10 cellular contexts compared by ENCODE assay signal in genomic region chr12:47312794-47313426, GRCh38.
DNase-seq lines count a peak whose midpoint lies in the region; ATAC-seq and TF ChIP-seq lines count a peak whose summit lies in the region.
"Had no signal": no experiment of that assay in that cellular context is flagged by ENCODE, and none has a peak within 500 bp of the region (broad histone marks: within the 10 kb centered on the region; RNA-seq: fewer than 3 reads in every experiment).

No MANE protein-coding gene starts in this region.

- ATAC-seq in GM21367 (IDR thresholded peaks at IDR 0.05; ENCODE audit: unreplicated experiment) (peak; percentile 83), HG03196 (IDR thresholded peaks at IDR 0.05; ENCODE audit: unreplicated experiment) (peak; percentile 85), heart right ventricle (no peak)

- no peaks in the 10 kb centered on the region for H3K27me3 Mint-ChIP-seq in activated naive CD8-positive, alpha-beta T cell treated with anti-CD3 and anti-CD28 coated beads for 36 hours
- H3K27me3 Mint-ChIP-seq: central memory CD8-positive, alpha-beta T cell had no signal

- peaks cover 36% of the 10 kb centered on the region for H3K4me1 Mint-ChIP-seq in activated naive CD8-positive, alpha-beta T cell treated with anti-CD3 and anti-CD28 coated beads for 36 hours

- WGBS in heart right ventricle, 2 donors = 78 to 83% methylated on average over 3 of the region's 3 CpGs

- H3K36me3 Mint-ChIP-seq in activated naive CD8-positive, alpha-beta T cell treated with anti-CD3 and anti-CD28 coated beads for 36 hours = peaks cover 35% of the 10 kb centered on the region

- H3K36me3 ChIP-seq in heart right ventricle = no peaks in the 10 kb centered on the region

- TF ChIP-seq CTCF in GM13976 (IDR thresholded peaks at IDR 0.05; ENCODE audit: borderline replicate concordance, control extremely low read depth, extremely low read depth, insufficient read depth, missing control alignments) (no peak), heart right ventricle (IDR thresholded peaks at IDR 0.05) (no peak)

- no peaks in the 10 kb centered on the region for H3K27me3 ChIP-seq in heart right ventricle

- no peak overlapping the region for H3K4me3 Mint-ChIP-seq in activated naive CD8-positive, alpha-beta T cell treated with anti-CD3 and anti-CD28 coated beads for 36 hours
- H3K4me3 Mint-ChIP-seq: central memory CD8-positive, alpha-beta T cell had no signal

- in situ Hi-C loops in GM13976 (cut with MboI; ENCODE audit: low sequenced_read_pairs, unreplicated experiment) = no loop called here

- H3K9me3 Mint-ChIP-seq in activated naive CD8-positive, alpha-beta T cell treated with anti-CD3 and anti-CD28 coated beads for 36 hours = peaks cover 29% of the 10 kb centered on the region
- H3K9me3 Mint-ChIP-seq: central memory CD8-positive, alpha-beta T cell had no signal

- peak; percentile 49 for DNase-seq in GM13976 (ENCODE audit: low spot score)
- no peak for DNase-seq in activated naive CD8-positive, alpha-beta T cell treated with anti-CD3 and anti-CD28 coated beads for 36 hours
- DNase-seq in globus pallidus (ENCODE audit: low spot score) = no peak
- DNase-seq in GOT3 (lab: John Stamatoyannopoulos, UW) = no peak
- no peak for DNase-seq in heart right ventricle
- no peak for DNase-seq in activated CD4-positive, alpha-beta T cell treated with anti-CD3 and anti-CD28 coated beads for 48 hours
- DNase-seq: stimulated activated CD4-positive, alpha-beta T cell treated with anti-CD3 and anti-CD28 coated beads, Interleukin-12 subunit alpha, Interleukin-12 subunit beta, amount 100 ng/mL, for 4 hours had no signal

- intact Hi-C loops in heart right ventricle (cut with DNase I) = loop anchor here in 1 of 10 donors (10.0 kb wide), 1 partner anchor 228 kb away; no protein-coding TSS in a partner anchor

- H3K27ac ChIP-seq in heart right ventricle = no peak overlapping the region

- H3K9me3 ChIP-seq in heart right ventricle = peaks cover 0 to 13% (median 0%) of the 10 kb centered on the region in 11 donors

- peaks cover 0 to 31% (median 16%) of the 10 kb centered on the region in 9 donors for H3K4me1 ChIP-seq in heart right ventricle

- peak overlapping the region; percentile 65 for H3K27ac Mint-ChIP-seq in activated naive CD8-positive, alpha-beta T cell treated with anti-CD3 and anti-CD28 coated beads for 36 hours

- no peak overlapping the region for H3K4me3 ChIP-seq in heart right ventricle

Comparison
In these comparisons a context has a peak if more than half of its experiments do, and no peak if none do; other contexts are left out.
1. ATAC-seq: peak in GM21367 (single experiment) and HG03196 (single experiment); none in heart right ventricle (0 of 8).